ENCODE assay signal across 9 cellular contexts in genomic region chr7:158821173-158822021, GRCh38. TPM values are rescaled to one million over a fixed set of nuclear protein-coding genes. Genes with fewer than 3 reads are reported as not detected.
DNase-seq lines count a peak whose midpoint lies in the region; ATAC-seq and TF ChIP-seq lines count a peak whose summit lies in the region.
"Had no signal": no experiment of that assay in that cellular context is flagged by ENCODE, and none has a peak within 500 bp of the region (broad histone marks: within the 10 kb centered on the region; RNA-seq: fewer than 3 reads in every experiment).

No MANE protein-coding gene starts in this region.

- no peaks in the 10 kb centered on the region for H3K27me3 ChIP-seq in upper lobe of left lung
- H3K27me3 ChIP-seq: cardiac muscle cell had no signal

- H3K4me1 ChIP-seq in upper lobe of left lung: peaks cover 45 to 79% (median 62%) of the 10 kb centered on the region in 4 donors

- no peak for TF ChIP-seq POLR2A in upper lobe of left lung (IDR thresholded peaks at IDR 0.05)

- peak; percentile 65 for DNase-seq in ACHN
- DNase-seq in Jurkat, Clone E6-1 (ENCODE audit: low read depth, low spot score): peak; percentile 76
- DNase-seq in left colon: peak in 1 of 2 donors; percentile 28
- DNase-seq in upper lobe of left lung: no peak
- no peak for DNase-seq in NCI-H524 treated with DMSO at 0.1 percent for 48 hours (lab: John Stamatoyannopoulos, UW)
- DNase-seq in cerebellar cortex (ENCODE audit: low spot score): no peak

- peak in 1 of 4 donors; percentile 20 for TF ChIP-seq EP300 in upper lobe of left lung (IDR thresholded peaks at IDR 0.05)

- peak overlapping the region; percentile 49 for H3K4me3 ChIP-seq in Jurkat, Clone E6-1 (ENCODE audit: low read length)
- H3K4me3 ChIP-seq in upper lobe of left lung: no peak overlapping the region
- H3K4me3 ChIP-seq: cardiac muscle cell had no signal

- ATAC-seq in left colon (peak; percentile 51), upper lobe of left lung (ENCODE audit: low FRiP score in 2 of 2) (peak in 1 of 2 donors; percentile 65), HG02884 (IDR thresholded peaks at IDR 0.05; ENCODE audit: unreplicated experiment) (no peak)

- 69 to 80% methylated on average over 14 of the region's 14 CpGs for WGBS in upper lobe of left lung, 2 donors

- H3K27ac ChIP-seq in angular gyrus (ENCODE audit: low read depth, low read length): peak overlapping the region; percentile 44
- H3K27ac ChIP-seq in upper lobe of left lung: peak overlapping the region; percentile 68 to 85 (median 79)
- H3K27ac ChIP-seq: cardiac muscle cell had no signal

- intact Hi-C loops in left colon (cut with DNase I, micrococcal nuclease): no loop called here

- in situ Hi-C loops in ACHN (cut with HindIII; ENCODE audit: low pct_ligation_motif_present, low pct_unique_long_range_greater_than_20kb, low sequenced_read_pairs): no loop called here

- TF ChIP-seq CTCF in upper lobe of left lung (IDR thresholded peaks at IDR 0.05): no peak

- no peaks in the 10 kb centered on the region for H3K9me3 ChIP-seq in upper lobe of left lung

- H3K36me3 ChIP-seq in upper lobe of left lung: peaks cover 0 to 10% (median 0%) of the 10 kb centered on the region in 4 donors
- H3K36me3 ChIP-seq: cardiac muscle cell had no signal

RNA-seq across cellular contexts. Expression of gene ESYT2, which starts 7.9 kb away (rescaled TPM):
- polyA plus RNA-seq in Jurkat, Clone E6-1 (2012; ENCODE audit: insufficient read depth, insufficient read length): 131 TPM
- total RNA-seq in left colon (10 to 100 TPM; 68.8 to 86.0 TPM), upper lobe of left lung (100 to 1,000 TPM in 2 of 6 donors, 10 to 100 TPM in 4; 60.7 to 115 (median 74.7) TPM)

RNA-seq across cellular contexts. Expression of gene DYNC2I1, which starts 35.0 kb away (rescaled TPM):
- polyA plus RNA-seq in Jurkat, Clone E6-1 (2012; ENCODE audit: insufficient read depth, insufficient read length): 17.3 TPM
- total RNA-seq in left colon (10 to 100 TPM; 20.6 to 22.2 TPM), upper lobe of left lung (10 to 100 TPM; 17.7 to 61.8 (median 27.3) TPM)

Comparison
In these comparisons a context has a peak if more than half of its experiments do, and no peak if none do; other contexts are left out.
1. DNase-seq: peak in ACHN (single experiment) and Jurkat, Clone E6-1 (single experiment); none in upper lobe of left lung (0 of 2), NCI-H524 treated with DMSO at 0.1 percent for 48 hours (single experiment) and cerebellar cortex (single experiment).